In genomic region chr1:40476924-40477679, GRCh38 we compare ENCODE assay signal across 8 cellular contexts. TPM values are rescaled to one million over a fixed set of nuclear protein-coding genes. Genes with fewer than 3 reads are reported as not detected.
DNase-seq lines count a peak whose midpoint lies in the region; ATAC-seq lines count a peak whose summit lies in the region.

TSS of gene ZFP69 (plus strand) at chr1:40477290. CDS start at chr1:40479362, 2,072 bp downstream.

- H3K4me3 ChIP-seq in esophagus (ENCODE audit: low read depth in 1 of 2, low read length in 2 of 2) = peak within 1 kb of the TSS; percentile 55 to 74

- peaks cover 0 to 2% of the 10 kb centered on the region in 2 donors for H3K9me3 ChIP-seq in esophagus (ENCODE audit: control insufficient read depth in 2 of 2, insufficient read depth in 1 of 2, low read depth in 1 of 2, low read length in 1 of 2)

- WGBS in esophagus, 2 donors = 0 to 1% methylated on average over 61 to 65 of the region's 65 CpGs

- peak; percentile 76 for ATAC-seq in HG03280 (IDR thresholded peaks at IDR 0.05; ENCODE audit: unreplicated experiment)

- no peaks in the 10 kb centered on the region for H3K27me3 ChIP-seq in esophagus (ENCODE audit: control insufficient read depth in 1 of 2, insufficient read depth in 2 of 2, low read length in 2 of 2)

- no peaks in the 10 kb centered on the region for H3K36me3 ChIP-seq in esophagus (ENCODE audit: control insufficient read depth in 2 of 2, insufficient read depth in 2 of 2, low read length in 1 of 2)

- DNase-seq in NCI-H2107 (lab: John Stamatoyannopoulos, UW) (peak; percentile 19), NCI-H2107 treated with DMSO at 0.1 percent for 48 hours (lab: John Stamatoyannopoulos, UW; ENCODE audit: unreplicated experiment) (no peak), NOMO-1 (lab: John Stamatoyannopoulos, UW; ENCODE audit: unreplicated experiment in 2 of 2) (peak; percentile 68 to 72), activated T-cell treated with anti-CD3 and anti-CD28 coated beads for 4 hours (peak; percentile 53), myocyte (ENCODE audit: low read depth) (peak; percentile 53)
- peak; percentile 36 for DNase-seq in stimulated activated CD8-positive, alpha-beta memory T cell treated with anti-CD3 and anti-CD28 coated beads, Interleukin-7, amount 100 ng/mL, for 24 hours (ENCODE audit: low read depth)

- peak within 1 kb of the TSS in 1 of 2 donors; percentile 54 for H3K27ac ChIP-seq in esophagus (ENCODE audit: low read depth in 2 of 2, low read length in 1 of 2)

- H3K4me1 ChIP-seq in esophagus (ENCODE audit: control insufficient read depth in 2 of 2, insufficient read depth in 2 of 2, low read length in 1 of 2) = peaks cover 2 to 3% of the 10 kb centered on the region in 2 donors

RNA-seq across cellular contexts. Expression of gene ZFP69, which starts in this region (rescaled TPM):
- 1 to 10 TPM; 1.4 to 3.1 TPM for polyA plus RNA-seq in esophagus
- 1.8 and 2.4 TPM in 2 replicates for total RNA-seq in myocyte
- 1.5 TPM for polyA plus RNA-seq in myocyte (2012)
